9 cellular contexts compared by ENCODE assay signal in the genomic region with DNA sequence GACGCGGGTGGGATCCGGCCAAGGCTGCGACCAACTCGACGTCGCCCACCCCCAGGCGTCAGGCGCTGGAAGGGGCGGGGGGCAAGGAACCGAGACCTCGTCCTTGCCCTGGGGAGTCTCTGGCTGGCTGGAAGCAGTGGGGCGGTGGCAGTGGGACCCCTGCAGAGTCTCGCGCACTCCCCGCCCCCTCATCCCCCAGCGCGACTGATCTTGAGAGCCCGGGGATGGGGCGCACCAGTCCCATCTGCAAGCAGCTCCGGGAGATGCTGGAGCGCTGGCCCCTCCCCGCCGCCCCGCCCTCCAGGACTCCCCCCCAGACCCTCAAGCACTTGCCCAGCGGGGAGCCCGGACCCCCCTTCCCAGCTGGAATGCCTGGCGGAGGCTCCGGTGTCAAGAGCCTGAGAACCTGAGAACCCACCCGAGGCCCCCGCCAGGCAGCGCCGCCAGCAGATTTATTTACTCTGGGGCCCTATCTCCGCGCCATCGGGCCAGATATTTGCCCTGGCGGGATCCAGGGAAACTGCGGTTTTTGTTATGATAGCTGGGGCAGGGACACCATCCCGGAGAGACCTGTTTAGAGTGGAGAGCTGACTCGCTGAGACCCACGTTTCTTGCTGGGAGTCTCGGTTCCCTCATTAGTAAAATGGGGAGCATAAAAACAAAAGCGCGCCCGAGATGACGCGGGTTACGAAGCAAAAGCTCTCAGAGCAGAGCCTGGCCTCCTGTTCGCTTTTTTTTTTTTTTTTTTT. TPM values are rescaled to one million over a fixed set of nuclear protein-coding genes. Genes with fewer than 3 reads are reported as not detected.
A peak's percentile ranks its signal among the peaks of the same experiment; 100 is the strongest.
DNase-seq lines count a peak whose midpoint lies in the region; ATAC-seq, FAIRE-seq and TF ChIP-seq lines count a peak whose summit lies in the region.
"Had no signal": no experiment of that assay in that cellular context is flagged by ENCODE, and none has a peak within 500 bp of the region (broad histone marks: within the 10 kb centered on the region; RNA-seq: fewer than 3 reads in every experiment).

No MANE protein-coding gene starts in this region.

- 1 to 3% (median 2%) methylated on average over 44 to 49 of the region's 49 CpGs for WGBS in small intestine, 3 donors
- WGBS in lower leg skin, 2 donors: 5% methylated on average over 22 to 36 of the region's 49 CpGs

- ATAC-seq in omental fat pad (ENCODE audit: low FRiP score): no peak

- no peak for FAIRE-seq in small intestine (lab: Jason Lieb, UNC)

- peaks cover 7% of the 10 kb centered on the region for H3K4me1 Mint-ChIP-seq in activated CD4-positive, alpha-beta memory T cell treated with anti-CD3 and anti-CD28 coated beads, Interleukin-2, amount 10 ng/mL, durations not matched to agents 7 days and 5 days

- intact Hi-C loops in lower leg skin (cut with DNase I; ENCODE audit: low total_unique reads): no loop called here

- DNase-seq in GM10266 (ENCODE audit: extremely low spot score) (peak; percentile 49), iris pigment epithelial cell (ENCODE audit: low read depth) (peak; percentile 22), anterior cingulate cortex (lab: John Stamatoyannopoulos, UW) (no peak), omental fat pad (ENCODE audit: low spot score) (no peak), small intestine (no peak), lower leg skin (ENCODE audit: low spot score in 2 of 2) (no peak)
- DNase-seq in activated CD4-positive, alpha-beta memory T cell treated with anti-CD3 and anti-CD28 coated beads, Interleukin-2, amount 10 ng/mL, durations not matched to agents 7 days and 5 days: no peak

- H3K79me2 ChIP-seq in ACC112 (ENCODE audit: control insufficient read depth, insufficient read depth, low read length, unreplicated experiment): no peaks in the 10 kb centered on the region

- H3K27me3 ChIP-seq in ACC112 (ENCODE audit: insufficient read depth, low read length): peaks cover 47% of the 10 kb centered on the region
- H3K27me3 ChIP-seq in small intestine (ENCODE audit: control insufficient read depth in 2 of 2, insufficient read depth in 2 of 2, low read length in 2 of 2): peaks cover 4 to 20% of the 10 kb centered on the region in 2 donors

- CTCF ChIA-PET in activated CD4-positive, alpha-beta memory T cell treated with anti-CD3 and anti-CD28 coated beads, Interleukin-2, amount 10 ng/mL, durations not matched to agents 7 days and 5 days (lab: Charles Lee): no interaction called here

- TF ChIP-seq CTCF in GM10266 (IDR thresholded peaks at IDR 0.05; ENCODE audit: control insufficient read depth, insufficient read depth, low read depth, missing control alignments) (no peak), omental fat pad (IDR thresholded peaks at IDR 0.05) (no peak), lower leg skin (IDR thresholded peaks at IDR 0.05) (no peak)

- H3K36me3 ChIP-seq in ACC112 (ENCODE audit: insufficient read depth, low read length) (no peaks in the 10 kb centered on the region), small intestine (ENCODE audit: control insufficient read depth in 2 of 2, insufficient read depth in 2 of 2, low read length in 2 of 2) (no peaks in the 10 kb centered on the region)

- H3K36me3 Mint-ChIP-seq in activated CD4-positive, alpha-beta memory T cell treated with anti-CD3 and anti-CD28 coated beads, Interleukin-2, amount 10 ng/mL, durations not matched to agents 7 days and 5 days (ENCODE audit: low read depth): peaks cover 20% of the 10 kb centered on the region

- H3K4me3 ChIP-seq in ACC112 (ENCODE audit: low read depth, low read length): peak overlapping the region; percentile 65
- H3K4me3 ChIP-seq in small intestine (ENCODE audit: low read depth in 1 of 2, low read length in 2 of 2): peak overlapping the region in 1 of 2 donors; percentile 48
- no peak overlapping the region for H3K4me3 ChIP-seq in lower leg skin (ENCODE audit: low read depth, poor library complexity, severe bottlenecking)

- peaks cover 4% of the 10 kb centered on the region for H3K9me3 ChIP-seq in small intestine (ENCODE audit: control insufficient read depth, low read depth)

- peak overlapping the region; percentile 77 for H2AFZ ChIP-seq in ACC112 (ENCODE audit: low read length, unreplicated experiment)

- peak overlapping the region; percentile 58 for H3K4me3 Mint-ChIP-seq in activated CD4-positive, alpha-beta memory T cell treated with anti-CD3 and anti-CD28 coated beads, Interleukin-2, amount 10 ng/mL, durations not matched to agents 7 days and 5 days

- H3K27ac ChIP-seq in ACC112 (ENCODE audit: low read depth, low read length) (no peak overlapping the region), small intestine (ENCODE audit: low read depth in 1 of 2, low read length in 1 of 2) (no peak overlapping the region)

- peaks cover 15% of the 10 kb centered on the region for H3K9me3 Mint-ChIP-seq in activated CD4-positive, alpha-beta memory T cell treated with anti-CD3 and anti-CD28 coated beads, Interleukin-2, amount 10 ng/mL, durations not matched to agents 7 days and 5 days

- peaks cover 63% of the 10 kb centered on the region for H3K27me3 Mint-ChIP-seq in activated CD4-positive, alpha-beta memory T cell treated with anti-CD3 and anti-CD28 coated beads, Interleukin-2, amount 10 ng/mL, durations not matched to agents 7 days and 5 days

- no peak for TF ChIP-seq POLR2A in lower leg skin (IDR thresholded peaks at IDR 0.05)

- H3K4me1 ChIP-seq in ACC112 (ENCODE audit: control insufficient read depth, insufficient read depth, low read length, unreplicated experiment) (no peaks in the 10 kb centered on the region), small intestine (ENCODE audit: control insufficient read depth in 2 of 2, insufficient read depth in 1 of 2, low read depth in 1 of 2, low read length in 1 of 2) (peaks cover 0 to 4% of the 10 kb centered on the region in 2 donors)

- POLR2A ChIA-PET in activated CD4-positive, alpha-beta memory T cell treated with anti-CD3 and anti-CD28 coated beads, Interleukin-2, amount 10 ng/mL, durations not matched to agents 7 days and 5 days (lab: Charles Lee): no interaction called here

- H3K27ac Mint-ChIP-seq in activated CD4-positive, alpha-beta memory T cell treated with anti-CD3 and anti-CD28 coated beads, Interleukin-2, amount 10 ng/mL, durations not matched to agents 7 days and 5 days: no peak overlapping the region

RNA-seq across cellular contexts. Expression of gene PRRT1B, which starts 1.2 kb away (rescaled TPM):
- not detected for total RNA-seq in activated CD4-positive, alpha-beta memory T cell treated with anti-CD3 and anti-CD28 coated beads, Interleukin-2, amount 10 ng/mL, durations not matched to agents 7 days and 5 days
- total RNA-seq in omental fat pad: not detected
- under 1 TPM in 2 of 3 donors, not detected in 1; 0.12 to 0.89 TPM for polyA plus RNA-seq in small intestine
- total RNA-seq in lower leg skin: not detected
- total RNA-seq: dermis microvascular lymphatic vessel endothelial cell had no signal

RNA-seq across cellular contexts. Expression of gene UCK1, which starts 15.4 kb away (rescaled TPM):
- 10 to 100 TPM; 23.8 to 24.6 TPM for total RNA-seq in activated CD4-positive, alpha-beta memory T cell treated with anti-CD3 and anti-CD28 coated beads, Interleukin-2, amount 10 ng/mL, durations not matched to agents 7 days and 5 days
- total RNA-seq in omental fat pad: 10 to 100 TPM; 25.0 to 38.5 (median 32.7) TPM
- polyA plus RNA-seq in small intestine: 10 to 100 TPM; 18.1 to 34.7 (median 20.8) TPM
- 10 to 100 TPM; 22.0 to 35.1 (median 25.4) TPM for total RNA-seq in lower leg skin

RNA-seq across cellular contexts. Expression of gene POMT1, which starts 43.8 kb away (rescaled TPM):
- 10 to 100 TPM; 52.5 to 53.8 TPM for total RNA-seq in activated CD4-positive, alpha-beta memory T cell treated with anti-CD3 and anti-CD28 coated beads, Interleukin-2, amount 10 ng/mL, durations not matched to agents 7 days and 5 days
- total RNA-seq in omental fat pad (10 to 100 TPM; 18.7 to 23.5 (median 19.7) TPM), lower leg skin (10 to 100 TPM; 23.9 to 29.0 (median 26.6) TPM)
- 10 to 100 TPM; 15.0 to 53.2 (median 40.5) TPM for polyA plus RNA-seq in small intestine

Comparison
In these comparisons a context has a peak if more than half of its experiments do, and no peak if none do; other contexts are left out.
1. DNase-seq: peak in GM10266 (single experiment) and iris pigment epithelial cell (single experiment); none in activated CD4-positive, alpha-beta memory T cell treated with anti-CD3 and anti-CD28 coated beads, Interleukin-2, amount 10 ng/mL, durations not matched to agents 7 days and 5 days (single experiment), anterior cingulate cortex (0 of 58), omental fat pad (single experiment), small intestine (single experiment) and lower leg skin (0 of 2).